Comparison of ENCODE assay signal across 8 cellular contexts in genomic region chr3:177041021-177041729, GRCh38.
DNase-seq lines count a peak whose midpoint lies in the region; ATAC-seq and TF ChIP-seq lines count a peak whose summit lies in the region.

No MANE protein-coding gene starts in this region.

- TF ChIP-seq CTCF in DND-41 (IDR thresholded peaks at IDR 0.05; ENCODE audit: borderline replicate concordance, extremely low read depth, low read length, poor library complexity, severe bottlenecking) = no peak
- TF ChIP-seq CTCF in epithelial cell of esophagus (IDR thresholded peaks at IDR 0.05; ENCODE audit: insufficient read depth, low read depth, low read length, missing control alignments) = no peak
- TF ChIP-seq CTCF in osteocyte (IDR thresholded peaks at IDR 0.05) = no peak

- H3K4me1 ChIP-seq in DND-41 (ENCODE audit: insufficient read depth, low read length) = no peaks in the 10 kb centered on the region

- H3K9ac ChIP-seq in DND-41 (ENCODE audit: low read depth, low read length) = no peak overlapping the region

- H3K4me1 Mint-ChIP-seq in osteocyte (ENCODE audit: unreplicated experiment) = peaks cover 2% of the 10 kb centered on the region

- peak overlapping the region; percentile 47 for H3K27ac Mint-ChIP-seq in osteocyte (ENCODE audit: unreplicated experiment)

- H3K36me3 Mint-ChIP-seq in osteocyte (ENCODE audit: unreplicated experiment) = peaks cover 85% of the 10 kb centered on the region

- H3K4me3 Mint-ChIP-seq in osteocyte (ENCODE audit: unreplicated experiment) = no peak overlapping the region

- no peaks in the 10 kb centered on the region for H3K27me3 ChIP-seq in DND-41 (ENCODE audit: insufficient read depth, low read length, poor library complexity)
- H3K27me3 ChIP-seq in MG63 = no peaks in the 10 kb centered on the region

- peak overlapping the region; percentile 37; the same call in 1 of the 2 replicates for H3K27ac ChIP-seq in DND-41 (ENCODE audit: low read length)

- no peak overlapping the region for H3K4me2 ChIP-seq in DND-41 (ENCODE audit: insufficient read depth, low read length)

- H3K27me3 Mint-ChIP-seq in osteocyte (ENCODE audit: unreplicated experiment) = no peaks in the 10 kb centered on the region

- H3K4me3 ChIP-seq in DND-41 (ENCODE audit: low read depth in 1 of 2, low read length in 2 of 2) (no peak overlapping the region), MG63 (no peak overlapping the region), epithelial cell of esophagus (ENCODE audit: low read length) (no peak overlapping the region)

- H4K20me1 ChIP-seq in DND-41 (ENCODE audit: insufficient read depth, low read length) = no peaks in the 10 kb centered on the region

- H2AFZ ChIP-seq in DND-41 (ENCODE audit: low read depth, low read length) = no peak overlapping the region

- peaks cover 85% of the 10 kb centered on the region for H3K36me3 ChIP-seq in DND-41 (ENCODE audit: insufficient read depth, low read length)
- H3K36me3 ChIP-seq in MG63 = peaks cover 89% of the 10 kb centered on the region

- H3K9me3 ChIP-seq in DND-41 (ENCODE audit: insufficient read depth, low read length, severe bottlenecking) (peaks cover 5% of the 10 kb centered on the region), MG63 (peaks cover 4% of the 10 kb centered on the region; the same call in 1 of the 2 replicates)

- DNase-seq in DND-41 (no peak), MG63 (peak; percentile 57), epithelial cell of esophagus (ENCODE audit: low read depth) (peak; percentile 74), osteocyte (ENCODE audit: extremely low spot score, unreplicated experiment) (no peak), NCI-H748 treated with DMSO at 0.1 percent for 48 hours (lab: John Stamatoyannopoulos, UW) (no peak), COLO829 (ENCODE audit: low spot score) (no peak)
- no peak for DNase-seq in stimulated activated CD4-positive, alpha-beta T cell treated with anti-CD3 and anti-CD28 coated beads, Interleukin-2, amount 100 ng/mL, for 24 hours
- DNase-seq in activated effector memory CD4-positive, alpha-beta T cell treated with anti-CD3 and anti-CD28 coated beads, Interleukin-2, amount 50 U/mL, for 16 hours = no peak

- peaks cover 11% of the 10 kb centered on the region for H3K9me3 Mint-ChIP-seq in osteocyte (ENCODE audit: unreplicated experiment)

- no peaks in the 10 kb centered on the region for H3K79me2 ChIP-seq in DND-41 (ENCODE audit: insufficient read depth, low read length)

- peak; percentile 27; the same call in 2 of the 3 replicates for ATAC-seq in DND-41 (ENCODE audit: insufficient read depth, low read depth)

Comparison
In these comparisons a context has a peak if more than half of its experiments do, and no peak if none do; other contexts are left out.
1. DNase-seq: peak in MG63 (single experiment) and epithelial cell of esophagus (single experiment); none in DND-41 (single experiment), osteocyte (single experiment), NCI-H748 treated with DMSO at 0.1 percent for 48 hours (single experiment), COLO829 (single experiment), stimulated activated CD4-positive, alpha-beta T cell treated with anti-CD3 and anti-CD28 coated beads, Interleukin-2, amount 100 ng/mL, for 24 hours (0 of 2) and activated effector memory CD4-positive, alpha-beta T cell treated with anti-CD3 and anti-CD28 coated beads, Interleukin-2, amount 50 U/mL, for 16 hours (single experiment).